Comparison of ENCODE assay signal across 1 cellular context in the genomic region with DNA sequence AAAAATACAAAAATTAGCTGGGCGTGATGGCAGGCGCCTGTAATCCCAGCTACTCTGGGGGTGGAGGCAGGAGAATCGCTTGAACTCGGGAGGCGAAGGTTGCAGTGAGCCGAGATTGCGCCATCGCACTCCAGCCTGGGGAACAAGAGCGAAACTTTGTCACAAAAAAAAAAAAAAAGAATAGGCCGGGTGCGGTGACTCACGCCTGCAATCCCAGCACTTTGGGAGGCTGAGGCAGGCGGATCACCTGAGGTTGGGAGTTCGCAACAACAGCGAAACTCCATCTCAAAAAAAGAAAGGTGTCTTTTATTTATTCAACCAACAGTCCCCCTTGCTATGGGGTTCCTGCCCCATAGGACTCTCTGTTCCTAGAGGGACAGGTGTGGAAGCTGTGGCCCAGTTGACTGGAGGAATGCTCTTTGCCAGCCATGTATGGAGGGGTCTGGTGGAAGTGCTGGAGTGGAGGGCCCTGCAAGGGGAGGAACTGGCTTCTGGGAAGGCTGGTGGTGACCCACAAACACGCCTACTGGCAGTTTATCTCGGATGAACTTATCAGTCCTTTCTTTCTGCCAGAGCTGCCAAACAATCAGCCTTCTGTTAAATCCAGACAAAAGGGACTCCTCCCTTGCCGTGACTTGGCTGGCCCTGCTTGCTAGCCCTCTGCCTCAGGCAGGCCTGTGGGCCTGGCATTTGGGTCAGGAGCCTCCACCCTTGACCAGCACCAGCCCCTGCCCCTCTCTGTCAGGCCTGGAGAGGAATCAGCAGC.
TF ChIP-seq lines count a peak whose summit lies in the region.

No MANE protein-coding gene starts in this region.

TF ChIP-seq in HepG2, 621 proteins besides CTCF, POLR2A, EP300 and RAD21 (continued from another document and continues in another):
- TF ChIP-seq, protein P1, sequence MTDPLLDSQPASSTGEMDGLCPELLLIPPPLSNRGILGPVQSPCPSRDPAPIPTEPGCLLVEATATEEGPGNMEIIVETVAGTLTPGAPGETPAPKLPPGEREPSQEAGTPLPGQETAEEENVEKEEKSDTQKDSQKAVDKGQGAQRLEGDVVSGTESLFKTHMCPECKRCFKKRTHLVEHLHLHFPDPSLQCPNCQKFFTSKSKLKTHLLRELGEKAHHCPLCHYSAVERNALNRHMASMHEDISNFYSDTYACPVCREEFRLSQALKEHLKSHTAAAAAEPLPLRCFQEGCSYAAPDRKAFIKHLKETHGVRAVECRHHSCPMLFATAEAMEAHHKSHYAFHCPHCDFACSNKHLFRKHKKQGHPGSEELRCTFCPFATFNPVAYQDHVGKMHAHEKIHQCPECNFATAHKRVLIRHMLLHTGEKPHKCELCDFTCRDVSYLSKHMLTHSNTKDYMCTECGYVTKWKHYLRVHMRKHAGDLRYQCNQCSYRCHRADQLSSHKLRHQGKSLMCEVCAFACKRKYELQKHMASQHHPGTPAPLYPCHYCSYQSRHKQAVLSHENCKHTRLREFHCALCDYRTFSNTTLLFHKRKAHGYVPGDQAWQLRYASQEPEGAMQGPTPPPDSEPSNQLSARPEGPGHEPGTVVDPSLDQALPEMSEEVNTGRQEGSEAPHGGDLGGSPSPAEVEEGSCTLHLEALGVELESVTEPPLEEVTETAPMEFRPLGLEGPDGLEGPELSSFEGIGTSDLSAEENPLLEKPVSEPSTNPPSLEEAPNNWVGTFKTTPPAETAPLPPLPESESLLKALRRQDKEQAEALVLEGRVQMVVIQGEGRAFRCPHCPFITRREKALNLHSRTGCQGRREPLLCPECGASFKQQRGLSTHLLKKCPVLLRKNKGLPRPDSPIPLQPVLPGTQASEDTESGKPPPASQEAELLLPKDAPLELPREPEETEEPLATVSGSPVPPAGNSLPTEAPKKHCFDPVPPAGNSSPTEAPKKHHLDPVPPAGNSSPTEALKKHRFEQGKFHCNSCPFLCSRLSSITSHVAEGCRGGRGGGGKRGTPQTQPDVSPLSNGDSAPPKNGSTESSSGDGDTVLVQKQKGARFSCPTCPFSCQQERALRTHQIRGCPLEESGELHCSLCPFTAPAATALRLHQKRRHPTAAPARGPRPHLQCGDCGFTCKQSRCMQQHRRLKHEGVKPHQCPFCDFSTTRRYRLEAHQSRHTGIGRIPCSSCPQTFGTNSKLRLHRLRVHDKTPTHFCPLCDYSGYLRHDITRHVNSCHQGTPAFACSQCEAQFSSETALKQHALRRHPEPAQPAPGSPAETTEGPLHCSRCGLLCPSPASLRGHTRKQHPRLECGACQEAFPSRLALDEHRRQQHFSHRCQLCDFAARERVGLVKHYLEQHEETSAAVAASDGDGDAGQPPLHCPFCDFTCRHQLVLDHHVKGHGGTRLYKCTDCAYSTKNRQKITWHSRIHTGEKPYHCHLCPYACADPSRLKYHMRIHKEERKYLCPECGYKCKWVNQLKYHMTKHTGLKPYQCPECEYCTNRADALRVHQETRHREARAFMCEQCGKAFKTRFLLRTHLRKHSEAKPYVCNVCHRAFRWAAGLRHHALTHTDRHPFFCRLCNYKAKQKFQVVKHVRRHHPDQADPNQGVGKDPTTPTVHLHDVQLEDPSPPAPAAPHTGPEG (CRISPR knock-in tag; IDR thresholded peaks at IDR 0.05), result no peak
- no peak for TF ChIP-seq HNRNPLL (IDR thresholded peaks at IDR 0.05; ENCODE audit: low read depth, low read length, poor library complexity, severe bottlenecking)
- TF ChIP-seq ZNF7 (CRISPR knock-in tag; IDR thresholded peaks at IDR 0.05), result no peak
- TF ChIP-seq HCFC1 (IDR thresholded peaks at IDR 0.05; ENCODE audit: low read depth, low read length), result no peak
- no peak for TF ChIP-seq SATB2 (CRISPR knock-in tag; IDR thresholded peaks at IDR 0.05)
- TF ChIP-seq ZNF225 (CRISPR knock-in tag; IDR thresholded peaks at IDR 0.05), result no peak
- no peak for TF ChIP-seq PHF5A (CRISPR knock-in tag; IDR thresholded peaks at IDR 0.05; ENCODE audit: low read depth, unreplicated experiment)
- TF ChIP-seq RFX3 (CRISPR knock-in tag; IDR thresholded peaks at IDR 0.05), result no peak
- no peak for TF ChIP-seq MAFG (CRISPR knock-in tag; IDR thresholded peaks at IDR 0.05)
- no peak for TF ChIP-seq CHCHD3 (CRISPR knock-in tag; IDR thresholded peaks at IDR 0.05)
- TF ChIP-seq, protein P2, sequence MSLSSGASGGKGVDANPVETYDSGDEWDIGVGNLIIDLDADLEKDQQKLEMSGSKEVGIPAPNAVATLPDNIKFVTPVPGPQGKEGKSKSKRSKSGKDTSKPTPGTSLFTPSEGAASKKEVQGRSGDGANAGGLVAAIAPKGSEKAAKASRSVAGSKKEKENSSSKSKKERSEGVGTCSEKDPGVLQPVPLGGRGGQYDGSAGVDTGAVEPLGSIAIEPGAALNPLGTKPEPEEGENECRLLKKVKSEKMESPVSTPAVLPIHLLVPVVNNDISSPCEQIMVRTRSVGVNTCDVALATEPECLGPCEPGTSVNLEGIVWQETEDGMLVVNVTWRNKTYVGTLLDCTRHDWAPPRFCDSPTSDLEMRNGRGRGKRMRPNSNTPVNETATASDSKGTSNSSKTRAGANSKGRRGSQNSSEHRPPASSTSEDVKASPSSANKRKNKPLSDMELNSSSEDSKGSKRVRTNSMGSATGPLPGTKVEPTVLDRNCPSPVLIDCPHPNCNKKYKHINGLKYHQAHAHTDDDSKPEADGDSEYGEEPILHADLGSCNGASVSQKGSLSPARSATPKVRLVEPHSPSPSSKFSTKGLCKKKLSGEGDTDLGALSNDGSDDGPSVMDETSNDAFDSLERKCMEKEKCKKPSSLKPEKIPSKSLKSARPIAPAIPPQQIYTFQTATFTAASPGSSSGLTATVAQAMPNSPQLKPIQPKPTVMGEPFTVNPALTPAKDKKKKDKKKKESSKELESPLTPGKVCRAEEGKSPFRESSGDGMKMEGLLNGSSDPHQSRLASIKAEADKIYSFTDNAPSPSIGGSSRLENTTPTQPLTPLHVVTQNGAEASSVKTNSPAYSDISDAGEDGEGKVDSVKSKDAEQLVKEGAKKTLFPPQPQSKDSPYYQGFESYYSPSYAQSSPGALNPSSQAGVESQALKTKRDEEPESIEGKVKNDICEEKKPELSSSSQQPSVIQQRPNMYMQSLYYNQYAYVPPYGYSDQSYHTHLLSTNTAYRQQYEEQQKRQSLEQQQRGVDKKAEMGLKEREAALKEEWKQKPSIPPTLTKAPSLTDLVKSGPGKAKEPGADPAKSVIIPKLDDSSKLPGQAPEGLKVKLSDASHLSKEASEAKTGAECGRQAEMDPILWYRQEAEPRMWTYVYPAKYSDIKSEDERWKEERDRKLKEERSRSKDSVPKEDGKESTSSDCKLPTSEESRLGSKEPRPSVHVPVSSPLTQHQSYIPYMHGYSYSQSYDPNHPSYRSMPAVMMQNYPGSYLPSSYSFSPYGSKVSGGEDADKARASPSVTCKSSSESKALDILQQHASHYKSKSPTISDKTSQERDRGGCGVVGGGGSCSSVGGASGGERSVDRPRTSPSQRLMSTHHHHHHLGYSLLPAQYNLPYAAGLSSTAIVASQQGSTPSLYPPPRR (CRISPR knock-in tag; IDR thresholded peaks at IDR 0.05; ENCODE audit: borderline replicate concordance), result no peak
- peak; percentile 63; the same call in 1 of the 2 replicates for TF ChIP-seq ZFY (CRISPR knock-in tag; IDR thresholded peaks at IDR 0.05)
- no peak; the same call in 1 of the 2 replicates for TF ChIP-seq RXRB (CRISPR knock-in tag; IDR thresholded peaks at IDR 0.05; ENCODE audit: borderline replicate concordance)
- TF ChIP-seq ZEB1 (IDR thresholded peaks at IDR 0.05; ENCODE audit: insufficient replicate concordance, low read depth), result no peak
- no peak for TF ChIP-seq PCBP2 (optimal IDR thresholded peaks at IDR 0.05; ENCODE audit: low read depth, low read length, poor library complexity, severe bottlenecking)
- TF ChIP-seq ZNF367 (CRISPR knock-in tag; IDR thresholded peaks at IDR 0.05; ENCODE audit: borderline replicate concordance), result no peak
- no peak for TF ChIP-seq ZNF781 (CRISPR knock-in tag; IDR thresholded peaks at IDR 0.05; ENCODE audit: borderline replicate concordance, not compliant biosample characterization)
- no peak for TF ChIP-seq DNMT1 (CRISPR knock-in tag; IDR thresholded peaks at IDR 0.05)
- no peak for TF ChIP-seq ZNF878 (CRISPR knock-in tag; IDR thresholded peaks at IDR 0.05)
- TF ChIP-seq MIER3 (CRISPR knock-in tag; IDR thresholded peaks at IDR 0.05; ENCODE audit: borderline replicate concordance), result no peak
- no peak for TF ChIP-seq ZSCAN22 (CRISPR knock-in tag; IDR thresholded peaks at IDR 0.05)
- TF ChIP-seq ZNF260 (CRISPR knock-in tag; IDR thresholded peaks at IDR 0.05; ENCODE audit: borderline replicate concordance, low read depth), result no peak
- TF ChIP-seq GATA4 (IDR thresholded peaks at IDR 0.05; ENCODE audit: borderline replicate concordance, low read depth), result no peak
- TF ChIP-seq IRX3 (CRISPR knock-in tag; IDR thresholded peaks at IDR 0.05; ENCODE audit: borderline replicate concordance, low read depth), result no peak
- TF ChIP-seq ZFP1 (CRISPR knock-in tag; IDR thresholded peaks at IDR 0.05), result no peak
- TF ChIP-seq XBP1 (CRISPR knock-in tag; IDR thresholded peaks at IDR 0.05), result no peak
- no peak for TF ChIP-seq ARNTL (CRISPR knock-in tag; IDR thresholded peaks at IDR 0.05)
- TF ChIP-seq, protein P3, sequence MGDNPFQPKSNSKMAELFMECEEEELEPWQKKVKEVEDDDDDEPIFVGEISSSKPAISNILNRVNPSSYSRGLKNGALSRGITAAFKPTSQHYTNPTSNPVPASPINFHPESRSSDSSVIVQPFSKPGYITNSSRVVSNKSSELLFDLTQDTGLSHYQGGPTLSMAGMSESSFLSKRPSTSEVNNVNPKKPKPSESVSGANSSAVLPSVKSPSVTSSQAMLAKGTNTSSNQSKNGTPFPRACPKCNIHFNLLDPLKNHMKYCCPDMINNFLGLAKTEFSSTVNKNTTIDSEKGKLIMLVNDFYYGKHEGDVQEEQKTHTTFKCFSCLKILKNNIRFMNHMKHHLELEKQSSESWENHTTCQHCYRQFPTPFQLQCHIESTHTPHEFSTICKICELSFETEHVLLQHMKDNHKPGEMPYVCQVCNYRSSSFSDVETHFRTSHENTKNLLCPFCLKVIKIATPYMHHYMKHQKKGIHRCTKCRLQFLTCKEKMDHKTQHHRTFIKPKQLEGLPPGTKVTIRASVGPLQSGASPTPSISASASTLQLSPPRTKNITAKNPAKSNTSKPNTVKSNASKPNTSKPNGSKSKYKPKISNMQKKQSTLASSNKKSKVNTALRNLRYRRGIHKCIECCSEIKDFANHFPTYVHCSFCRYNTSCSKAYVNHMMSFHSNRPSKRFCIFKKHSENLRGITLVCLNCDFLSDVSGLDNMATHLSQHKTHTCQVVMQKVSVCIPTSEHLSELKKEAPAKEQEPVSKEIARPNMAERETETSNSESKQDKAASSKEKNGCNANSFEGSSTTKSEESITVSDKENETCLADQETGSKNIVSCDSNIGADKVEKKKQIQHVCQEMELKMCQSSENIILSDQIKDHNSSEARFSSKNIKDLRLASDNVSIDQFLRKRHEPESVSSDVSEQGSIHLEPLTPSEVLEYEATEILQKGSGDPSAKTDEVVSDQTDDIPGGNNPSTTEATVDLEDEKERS (CRISPR knock-in tag; IDR thresholded peaks at IDR 0.05), result no peak; the same call in 1 of the 2 replicates
- TF ChIP-seq, protein P4, sequence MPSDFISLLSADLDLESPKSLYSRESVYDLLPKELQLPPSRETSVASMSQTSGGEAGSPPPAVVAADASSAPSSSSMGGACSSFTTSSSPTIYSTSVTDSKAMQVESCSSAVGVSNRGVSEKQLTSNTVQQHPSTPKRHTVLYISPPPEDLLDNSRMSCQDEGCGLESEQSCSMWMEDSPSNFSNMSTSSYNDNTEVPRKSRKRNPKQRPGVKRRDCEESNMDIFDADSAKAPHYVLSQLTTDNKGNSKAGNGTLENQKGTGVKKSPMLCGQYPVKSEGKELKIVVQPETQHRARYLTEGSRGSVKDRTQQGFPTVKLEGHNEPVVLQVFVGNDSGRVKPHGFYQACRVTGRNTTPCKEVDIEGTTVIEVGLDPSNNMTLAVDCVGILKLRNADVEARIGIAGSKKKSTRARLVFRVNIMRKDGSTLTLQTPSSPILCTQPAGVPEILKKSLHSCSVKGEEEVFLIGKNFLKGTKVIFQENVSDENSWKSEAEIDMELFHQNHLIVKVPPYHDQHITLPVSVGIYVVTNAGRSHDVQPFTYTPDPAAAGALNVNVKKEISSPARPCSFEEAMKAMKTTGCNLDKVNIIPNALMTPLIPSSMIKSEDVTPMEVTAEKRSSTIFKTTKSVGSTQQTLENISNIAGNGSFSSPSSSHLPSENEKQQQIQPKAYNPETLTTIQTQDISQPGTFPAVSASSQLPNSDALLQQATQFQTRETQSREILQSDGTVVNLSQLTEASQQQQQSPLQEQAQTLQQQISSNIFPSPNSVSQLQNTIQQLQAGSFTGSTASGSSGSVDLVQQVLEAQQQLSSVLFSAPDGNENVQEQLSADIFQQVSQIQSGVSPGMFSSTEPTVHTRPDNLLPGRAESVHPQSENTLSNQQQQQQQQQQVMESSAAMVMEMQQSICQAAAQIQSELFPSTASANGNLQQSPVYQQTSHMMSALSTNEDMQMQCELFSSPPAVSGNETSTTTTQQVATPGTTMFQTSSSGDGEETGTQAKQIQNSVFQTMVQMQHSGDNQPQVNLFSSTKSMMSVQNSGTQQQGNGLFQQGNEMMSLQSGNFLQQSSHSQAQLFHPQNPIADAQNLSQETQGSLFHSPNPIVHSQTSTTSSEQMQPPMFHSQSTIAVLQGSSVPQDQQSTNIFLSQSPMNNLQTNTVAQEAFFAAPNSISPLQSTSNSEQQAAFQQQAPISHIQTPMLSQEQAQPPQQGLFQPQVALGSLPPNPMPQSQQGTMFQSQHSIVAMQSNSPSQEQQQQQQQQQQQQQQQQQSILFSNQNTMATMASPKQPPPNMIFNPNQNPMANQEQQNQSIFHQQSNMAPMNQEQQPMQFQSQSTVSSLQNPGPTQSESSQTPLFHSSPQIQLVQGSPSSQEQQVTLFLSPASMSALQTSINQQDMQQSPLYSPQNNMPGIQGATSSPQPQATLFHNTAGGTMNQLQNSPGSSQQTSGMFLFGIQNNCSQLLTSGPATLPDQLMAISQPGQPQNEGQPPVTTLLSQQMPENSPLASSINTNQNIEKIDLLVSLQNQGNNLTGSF (CRISPR knock-in tag; IDR thresholded peaks at IDR 0.05), result 0 out of 2 replicates have a peak, but pooled peaks have one; percentile 35
- no peak for TF ChIP-seq SIN3B (IDR thresholded peaks at IDR 0.05; ENCODE audit: low read length)
- no peak for TF ChIP-seq KDM5A (IDR thresholded peaks at IDR 0.05; ENCODE audit: borderline replicate concordance, low read length)
- peak; percentile 27; the same call in 1 of the 2 replicates for TF ChIP-seq YEATS4 (CRISPR knock-in tag; IDR thresholded peaks at IDR 0.05; ENCODE audit: borderline replicate concordance)
- no peak; the same call in 1 of the 2 replicates for TF ChIP-seq SOX13 (IDR thresholded peaks at IDR 0.05)
- TF ChIP-seq SOX13 (CRISPR knock-in tag; conservative IDR thresholded peaks at IDR 0.05 in 1 of 2, IDR thresholded peaks at IDR 0.05 in 1 of 2), result peak in 1 of 2 experiments; percentile 82; a peak in 2 of 4 replicates
- TF ChIP-seq ZNF44 (CRISPR knock-in tag; IDR thresholded peaks at IDR 0.05), result no peak
- TF ChIP-seq KAT7 (CRISPR knock-in tag; IDR thresholded peaks at IDR 0.05; ENCODE audit: borderline replicate concordance), result no peak
- no peak for TF ChIP-seq FOXA1 (IDR thresholded peaks at IDR 0.05)
- TF ChIP-seq FOXA1 (CRISPR knock-in tag; IDR thresholded peaks at IDR 0.05), result no peak
